ENCODE assay signal across 1 cellular context in genomic region chr18:24426398-24427294, GRCh38.
TF ChIP-seq lines count a peak whose summit lies in the region.

A gene with protein sequence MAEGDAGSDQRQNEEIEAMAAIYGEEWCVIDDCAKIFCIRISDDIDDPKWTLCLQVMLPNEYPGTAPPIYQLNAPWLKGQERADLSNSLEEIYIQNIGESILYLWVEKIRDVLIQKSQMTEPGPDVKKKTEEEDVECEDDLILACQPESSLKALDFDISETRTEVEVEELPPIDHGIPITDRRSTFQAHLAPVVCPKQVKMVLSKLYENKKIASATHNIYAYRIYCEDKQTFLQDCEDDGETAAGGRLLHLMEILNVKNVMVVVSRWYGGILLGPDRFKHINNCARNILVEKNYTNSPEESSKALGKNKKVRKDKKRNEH (plus strand): TSS chr18:24426670. CDS start chr18:24426757, 87 bp downstream.

TF ChIP-seq in K562, 482 proteins besides CTCF, POLR2A, EP300 and RAD21 (continued from another document and continues in another):
- TF ChIP-seq, protein P1, sequence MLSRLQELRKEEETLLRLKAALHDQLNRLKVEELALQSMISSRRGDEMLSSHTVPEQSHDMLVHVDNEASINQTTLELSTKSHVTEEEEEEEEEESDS (CRISPR knock-in tag; IDR thresholded peaks at IDR 0.05), result no peak
- TF ChIP-seq ZNF717 (CRISPR knock-in tag; IDR thresholded peaks at IDR 0.05) (no peak), HBP1 (CRISPR knock-in tag; IDR thresholded peaks at IDR 0.05) (no peak), FOSL1 (tag; conservative IDR thresholded peaks at IDR 0.05) (no peak), ZNF830 (CRISPR knock-in tag; IDR thresholded peaks at IDR 0.05) (no peak), NR3C1 (CRISPR knock-in tag; IDR thresholded peaks at IDR 0.05) (peak; percentile 62; the same call in 1 of the 2 replicates), CREB1 (IDR thresholded peaks at IDR 0.05) (0 out of 2 replicates have a peak, but pooled peaks have one; percentile 15), CREB1 (CRISPR knock-in tag; IDR thresholded peaks at IDR 0.05) (peak; percentile 58; the same call in 1 of the 2 replicates), ZNF184 (CRISPR knock-in tag; IDR thresholded peaks at IDR 0.05) (no peak), ZNF655 (CRISPR knock-in tag; IDR thresholded peaks at IDR 0.05) (no peak), KLF6 (CRISPR knock-in tag; IDR thresholded peaks at IDR 0.05; ENCODE audit: borderline replicate concordance) (peak; percentile 74; the same call in 1 of the 2 replicates), KAT8 (IDR thresholded peaks at IDR 0.05; ENCODE audit: low read depth) (no peak), ZNF23 (CRISPR knock-in tag; IDR thresholded peaks at IDR 0.05) (no peak), BMI1 (IDR thresholded peaks at IDR 0.05; ENCODE audit: low read length) (no peak), PRMT5 (CRISPR knock-in tag; IDR thresholded peaks at IDR 0.05) (no peak), RHOXF2B (CRISPR knock-in tag; conservative IDR thresholded peaks at IDR 0.05) (no peak), ZZZ3 (IDR thresholded peaks at IDR 0.05) (no peak), NCOA2 (IDR thresholded peaks at IDR 0.05; ENCODE audit: partially characterized antibody in 2 of 2) (no peak), RBM15 (IDR thresholded peaks at IDR 0.05; ENCODE audit: insufficient read depth, low read length) (no peak), PHF21A (IDR thresholded peaks at IDR 0.05; ENCODE audit: borderline replicate concordance, low read depth) (no peak), ZNF778 (CRISPR knock-in tag; IDR thresholded peaks at IDR 0.05) (no peak), CXXC5 (CRISPR knock-in tag; IDR thresholded peaks at IDR 0.05) (peak; percentile 100), TAF15 (IDR thresholded peaks at IDR 0.05; ENCODE audit: low read depth, low read length) (no peak), ZNF280A (IDR thresholded peaks at IDR 0.05; ENCODE audit: low read depth, partially characterized antibody) (no peak), GTF2E2 (tag; IDR thresholded peaks at IDR 0.05) (no peak; the same call in 1 of the 2 replicates), ZNF274 (IDR thresholded peaks at IDR 0.05; ENCODE audit: borderline replicate concordance, low read depth, low read length) (no peak), SMAD1 (IDR thresholded peaks at IDR 0.05; ENCODE audit: low read depth, low read length, partially characterized antibody) (no peak), ZNF239 (CRISPR knock-in tag; IDR thresholded peaks at IDR 0.05) (peak; percentile 74), MEF2A (IDR thresholded peaks at IDR 0.05; ENCODE audit: control insufficient read depth, low read depth, low read length) (no peak), ETS2 (tag; IDR thresholded peaks at IDR 0.05; ENCODE audit: borderline replicate concordance, poor library complexity, severe bottlenecking) (no peak), ZNF444 (CRISPR knock-in tag; IDR thresholded peaks at IDR 0.05) (no peak), SMAD2 (IDR thresholded peaks at IDR 0.05; ENCODE audit: low read depth, low read length) (no peak), ATF1 (CRISPR knock-in tag; IDR thresholded peaks at IDR 0.05) (no peak), ATF1 (tag; IDR thresholded peaks at IDR 0.05) (peak; percentile 82), OTX1 (CRISPR knock-in tag; IDR thresholded peaks at IDR 0.05) (peak; percentile 87), ZBTB7A (IDR thresholded peaks at IDR 0.05; ENCODE audit: borderline replicate concordance, control insufficient read depth, low read depth, low read length) (no peak), KDM5B (IDR thresholded peaks at IDR 0.05; ENCODE audit: insufficient replicate concordance, low read depth, low read length) (peak; percentile 52), USF1 (CRISPR knock-in tag; IDR thresholded peaks at IDR 0.05) (no peak), HSF4 (CRISPR knock-in tag; IDR thresholded peaks at IDR 0.05; ENCODE audit: borderline replicate concordance) (no peak), PML (IDR thresholded peaks at IDR 0.05; ENCODE audit: low read length) (no peak), LEF1 (IDR thresholded peaks at IDR 0.05) (no peak), MED1 (CRISPR knock-in tag; IDR thresholded peaks at IDR 0.05; ENCODE audit: borderline replicate concordance) (no peak), MXI1 (IDR thresholded peaks at IDR 0.05; ENCODE audit: low read depth, low read length) (no peak), MAFF (IDR thresholded peaks at IDR 0.05; ENCODE audit: low read length) (no peak), HNRNPLL (IDR thresholded peaks at IDR 0.05; ENCODE audit: low read depth, low read length, poor library complexity, severe bottlenecking) (peak; percentile 32), THRAP3 (IDR thresholded peaks at IDR 0.05; ENCODE audit: borderline replicate concordance) (no peak), NFRKB (IDR thresholded peaks at IDR 0.05; ENCODE audit: low read depth) (no peak; the same call in none of the 2 replicates), MECOM (CRISPR knock-in tag; IDR thresholded peaks at IDR 0.05) (peak; percentile 80), POLR2G (IDR thresholded peaks at IDR 0.05; ENCODE audit: low read depth, low read length) (peak; percentile 96), CBX2 (IDR thresholded peaks at IDR 0.05; ENCODE audit: insufficient read depth, low read length, poor library complexity, severe bottlenecking) (no peak), ARNT (IDR thresholded peaks at IDR 0.05) (no peak), ZNF764 (CRISPR knock-in tag; IDR thresholded peaks at IDR 0.05; ENCODE audit: low read depth) (no peak), CEBPZ (IDR thresholded peaks at IDR 0.05; ENCODE audit: borderline replicate concordance, low read depth, low read length) (no peak), FOXJ3 (CRISPR knock-in tag; IDR thresholded peaks at IDR 0.05) (no peak), CHD1 (IDR thresholded peaks at IDR 0.05; ENCODE audit: low read length) (no peak)
- TF ChIP-seq, protein P2, sequence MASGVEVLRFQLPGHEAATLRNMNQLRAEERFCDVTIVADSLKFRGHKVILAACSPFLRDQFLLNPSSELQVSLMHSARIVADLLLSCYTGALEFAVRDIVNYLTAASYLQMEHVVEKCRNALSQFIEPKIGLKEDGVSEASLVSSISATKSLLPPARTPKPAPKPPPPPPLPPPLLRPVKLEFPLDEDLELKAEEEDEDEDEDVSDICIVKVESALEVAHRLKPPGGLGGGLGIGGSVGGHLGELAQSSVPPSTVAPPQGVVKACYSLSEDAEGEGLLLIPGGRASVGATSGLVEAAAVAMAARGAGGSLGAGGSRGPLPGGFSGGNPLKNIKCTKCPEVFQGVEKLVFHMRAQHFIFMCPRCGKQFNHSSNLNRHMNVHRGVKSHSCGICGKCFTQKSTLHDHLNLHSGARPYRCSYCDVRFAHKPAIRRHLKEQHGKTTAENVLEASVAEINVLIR (CRISPR knock-in tag; IDR thresholded peaks at IDR 0.05), result peak; percentile 74
- TF ChIP-seq, protein P3, sequence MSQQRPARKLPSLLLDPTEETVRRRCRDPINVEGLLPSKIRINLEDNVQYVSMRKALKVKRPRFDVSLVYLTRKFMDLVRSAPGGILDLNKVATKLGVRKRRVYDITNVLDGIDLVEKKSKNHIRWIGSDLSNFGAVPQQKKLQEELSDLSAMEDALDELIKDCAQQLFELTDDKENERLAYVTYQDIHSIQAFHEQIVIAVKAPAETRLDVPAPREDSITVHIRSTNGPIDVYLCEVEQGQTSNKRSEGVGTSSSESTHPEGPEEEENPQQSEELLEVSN (IDR thresholded peaks at IDR 0.05; ENCODE audit: borderline replicate concordance in 1 of 2, extremely low read depth in 1 of 2, insufficient read depth in 1 of 2, insufficient read length in 1 of 2, low read depth in 1 of 2, low read length in 1 of 2, poor library complexity in 1 of 2, severe bottlenecking in 1 of 2), result peak; percentile 74 to 92
- TF ChIP-seq, protein P4, sequence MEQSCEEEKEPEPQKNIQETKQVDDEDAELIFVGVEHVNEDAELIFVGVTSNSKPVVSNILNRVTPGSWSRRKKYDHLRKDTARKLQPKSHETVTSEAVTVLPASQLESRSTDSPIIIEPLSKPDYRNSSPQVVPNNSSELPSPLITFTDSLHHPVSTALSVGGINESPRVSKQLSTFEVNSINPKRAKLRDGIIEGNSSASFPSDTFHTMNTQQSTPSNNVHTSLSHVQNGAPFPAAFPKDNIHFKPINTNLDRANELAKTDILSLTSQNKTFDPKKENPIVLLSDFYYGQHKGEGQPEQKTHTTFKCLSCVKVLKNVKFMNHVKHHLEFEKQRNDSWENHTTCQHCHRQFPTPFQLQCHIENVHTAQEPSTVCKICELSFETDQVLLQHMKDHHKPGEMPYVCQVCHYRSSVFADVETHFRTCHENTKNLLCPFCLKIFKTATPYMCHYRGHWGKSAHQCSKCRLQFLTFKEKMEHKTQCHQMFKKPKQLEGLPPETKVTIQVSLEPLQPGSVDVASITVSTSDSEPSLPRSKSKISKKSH (CRISPR knock-in tag; IDR thresholded peaks at IDR 0.05), result no peak
